Comparison of ENCODE assay signal across 1 cellular context in the genomic region with DNA sequence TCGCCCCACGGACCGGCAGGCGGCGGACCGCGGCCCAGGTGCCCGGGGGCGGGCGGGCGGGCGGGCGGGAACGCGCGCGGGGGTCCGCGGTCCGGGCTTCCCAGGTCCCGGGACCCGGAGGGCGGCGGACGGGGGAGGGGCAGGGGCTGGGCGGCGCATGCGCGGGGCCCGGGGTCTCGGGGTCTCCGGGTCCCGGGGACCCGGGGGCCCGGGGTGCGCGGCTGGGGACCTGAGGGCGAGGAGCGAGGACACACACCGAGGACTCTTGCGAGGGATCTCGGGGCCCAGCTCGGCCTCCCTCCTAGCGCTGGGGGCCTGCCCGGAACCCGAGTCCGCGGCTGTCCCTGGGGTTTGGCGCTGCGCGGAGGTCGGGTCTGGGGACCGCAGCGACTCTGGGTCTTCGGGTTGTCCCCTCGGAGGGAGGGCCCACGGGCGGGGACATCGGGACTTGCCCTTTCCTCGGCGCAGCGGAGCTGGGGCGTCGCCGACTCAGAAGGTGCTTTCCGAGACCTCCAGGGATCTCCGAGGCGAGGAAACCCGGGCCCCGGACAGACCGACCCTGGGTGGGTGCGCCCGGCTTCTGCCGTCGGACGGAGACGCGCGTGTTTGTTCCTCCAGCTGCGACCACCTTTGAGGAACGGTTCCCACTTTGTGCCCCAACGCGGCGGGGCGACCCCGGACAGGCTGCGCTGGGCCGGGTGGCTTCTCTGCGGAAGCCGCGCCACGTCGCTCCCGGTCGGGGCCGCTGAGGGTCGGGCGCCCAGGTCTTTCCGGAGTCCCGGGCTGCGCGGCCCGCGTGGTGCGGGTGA.
TF ChIP-seq lines count a peak whose summit lies in the region.

No MANE protein-coding gene starts in this region.

TF ChIP-seq in HCT116, 20 proteins besides CTCF, POLR2A, EP300 and RAD21:
- TF ChIP-seq, protein P1, sequence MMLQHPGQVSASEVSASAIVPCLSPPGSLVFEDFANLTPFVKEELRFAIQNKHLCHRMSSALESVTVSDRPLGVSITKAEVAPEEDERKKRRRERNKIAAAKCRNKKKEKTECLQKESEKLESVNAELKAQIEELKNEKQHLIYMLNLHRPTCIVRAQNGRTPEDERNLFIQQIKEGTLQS (IDR thresholded peaks at IDR 0.05): no peak
- TF ChIP-seq JUND (IDR thresholded peaks at IDR 0.05): no peak
- no peak for TF ChIP-seq SIN3A (IDR thresholded peaks at IDR 0.05; ENCODE audit: low read depth)
- TF ChIP-seq EZH2phosphoT487 (IDR thresholded peaks at IDR 0.05; ENCODE audit: borderline replicate concordance): no peak
- TF ChIP-seq YY1 (IDR thresholded peaks at IDR 0.05; ENCODE audit: extremely low read depth, insufficient replicate concordance, low read depth, low read length): no peak
- TF ChIP-seq SRF (IDR thresholded peaks at IDR 0.05; ENCODE audit: low read depth): no peak
- TF ChIP-seq, protein P2, sequence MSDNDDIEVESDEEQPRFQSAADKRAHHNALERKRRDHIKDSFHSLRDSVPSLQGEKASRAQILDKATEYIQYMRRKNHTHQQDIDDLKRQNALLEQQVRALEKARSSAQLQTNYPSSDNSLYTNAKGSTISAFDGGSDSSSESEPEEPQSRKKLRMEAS (IDR thresholded peaks at IDR 0.05): no peak
- TF ChIP-seq, protein P3, sequence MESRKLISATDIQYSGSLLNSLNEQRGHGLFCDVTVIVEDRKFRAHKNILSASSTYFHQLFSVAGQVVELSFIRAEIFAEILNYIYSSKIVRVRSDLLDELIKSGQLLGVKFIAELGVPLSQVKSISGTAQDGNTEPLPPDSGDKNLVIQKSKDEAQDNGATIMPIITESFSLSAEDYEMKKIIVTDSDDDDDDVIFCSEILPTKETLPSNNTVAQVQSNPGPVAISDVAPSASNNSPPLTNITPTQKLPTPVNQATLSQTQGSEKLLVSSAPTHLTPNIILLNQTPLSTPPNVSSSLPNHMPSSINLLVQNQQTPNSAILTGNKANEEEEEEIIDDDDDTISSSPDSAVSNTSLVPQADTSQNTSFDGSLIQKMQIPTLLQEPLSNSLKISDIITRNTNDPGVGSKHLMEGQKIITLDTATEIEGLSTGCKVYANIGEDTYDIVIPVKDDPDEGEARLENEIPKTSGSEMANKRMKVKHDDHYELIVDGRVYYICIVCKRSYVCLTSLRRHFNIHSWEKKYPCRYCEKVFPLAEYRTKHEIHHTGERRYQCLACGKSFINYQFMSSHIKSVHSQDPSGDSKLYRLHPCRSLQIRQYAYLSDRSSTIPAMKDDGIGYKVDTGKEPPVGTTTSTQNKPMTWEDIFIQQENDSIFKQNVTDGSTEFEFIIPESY (IDR thresholded peaks at IDR 0.05; ENCODE audit: extremely low read depth, insufficient replicate concordance, low read length): no peak
- TF ChIP-seq TCF7L2 (IDR thresholded peaks at IDR 0.05; ENCODE audit: borderline replicate concordance, extremely low read depth, insufficient read depth, insufficient read length): no peak
- TF ChIP-seq POLR2AphosphoS5 (IDR thresholded peaks at IDR 0.05; ENCODE audit: low read depth, low read length): no peak
- no peak for TF ChIP-seq ELF1 (IDR thresholded peaks at IDR 0.05; ENCODE audit: borderline replicate concordance, low read depth)
- no peak for TF ChIP-seq FOSL1 (IDR thresholded peaks at IDR 0.05; ENCODE audit: low read depth)
- TF ChIP-seq CBX3 (IDR thresholded peaks at IDR 0.05; ENCODE audit: low read depth): no peak
- no peak for TF ChIP-seq SP1 (IDR thresholded peaks at IDR 0.05; ENCODE audit: low read depth)
- TF ChIP-seq, protein P4, sequence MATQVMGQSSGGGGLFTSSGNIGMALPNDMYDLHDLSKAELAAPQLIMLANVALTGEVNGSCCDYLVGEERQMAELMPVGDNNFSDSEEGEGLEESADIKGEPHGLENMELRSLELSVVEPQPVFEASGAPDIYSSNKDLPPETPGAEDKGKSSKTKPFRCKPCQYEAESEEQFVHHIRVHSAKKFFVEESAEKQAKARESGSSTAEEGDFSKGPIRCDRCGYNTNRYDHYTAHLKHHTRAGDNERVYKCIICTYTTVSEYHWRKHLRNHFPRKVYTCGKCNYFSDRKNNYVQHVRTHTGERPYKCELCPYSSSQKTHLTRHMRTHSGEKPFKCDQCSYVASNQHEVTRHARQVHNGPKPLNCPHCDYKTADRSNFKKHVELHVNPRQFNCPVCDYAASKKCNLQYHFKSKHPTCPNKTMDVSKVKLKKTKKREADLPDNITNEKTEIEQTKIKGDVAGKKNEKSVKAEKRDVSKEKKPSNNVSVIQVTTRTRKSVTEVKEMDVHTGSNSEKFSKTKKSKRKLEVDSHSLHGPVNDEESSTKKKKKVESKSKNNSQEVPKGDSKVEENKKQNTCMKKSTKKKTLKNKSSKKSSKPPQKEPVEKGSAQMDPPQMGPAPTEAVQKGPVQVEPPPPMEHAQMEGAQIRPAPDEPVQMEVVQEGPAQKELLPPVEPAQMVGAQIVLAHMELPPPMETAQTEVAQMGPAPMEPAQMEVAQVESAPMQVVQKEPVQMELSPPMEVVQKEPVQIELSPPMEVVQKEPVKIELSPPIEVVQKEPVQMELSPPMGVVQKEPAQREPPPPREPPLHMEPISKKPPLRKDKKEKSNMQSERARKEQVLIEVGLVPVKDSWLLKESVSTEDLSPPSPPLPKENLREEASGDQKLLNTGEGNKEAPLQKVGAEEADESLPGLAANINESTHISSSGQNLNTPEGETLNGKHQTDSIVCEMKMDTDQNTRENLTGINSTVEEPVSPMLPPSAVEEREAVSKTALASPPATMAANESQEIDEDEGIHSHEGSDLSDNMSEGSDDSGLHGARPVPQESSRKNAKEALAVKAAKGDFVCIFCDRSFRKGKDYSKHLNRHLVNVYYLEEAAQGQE (IDR thresholded peaks at IDR 0.05; ENCODE audit: low read depth): no peak
- TF ChIP-seq EZH2 (IDR thresholded peaks at IDR 0.05): no peak
- no peak for TF ChIP-seq ZNF274 (IDR thresholded peaks at IDR 0.05; ENCODE audit: low read depth, low read length)
- TF ChIP-seq ZFX (IDR thresholded peaks at IDR 0.05): no peak
- no peak for TF ChIP-seq EGR1 (IDR thresholded peaks at IDR 0.05; ENCODE audit: low read depth)
